Comparison of ENCODE assay signal across 28 cellular contexts in the genomic region with DNA sequence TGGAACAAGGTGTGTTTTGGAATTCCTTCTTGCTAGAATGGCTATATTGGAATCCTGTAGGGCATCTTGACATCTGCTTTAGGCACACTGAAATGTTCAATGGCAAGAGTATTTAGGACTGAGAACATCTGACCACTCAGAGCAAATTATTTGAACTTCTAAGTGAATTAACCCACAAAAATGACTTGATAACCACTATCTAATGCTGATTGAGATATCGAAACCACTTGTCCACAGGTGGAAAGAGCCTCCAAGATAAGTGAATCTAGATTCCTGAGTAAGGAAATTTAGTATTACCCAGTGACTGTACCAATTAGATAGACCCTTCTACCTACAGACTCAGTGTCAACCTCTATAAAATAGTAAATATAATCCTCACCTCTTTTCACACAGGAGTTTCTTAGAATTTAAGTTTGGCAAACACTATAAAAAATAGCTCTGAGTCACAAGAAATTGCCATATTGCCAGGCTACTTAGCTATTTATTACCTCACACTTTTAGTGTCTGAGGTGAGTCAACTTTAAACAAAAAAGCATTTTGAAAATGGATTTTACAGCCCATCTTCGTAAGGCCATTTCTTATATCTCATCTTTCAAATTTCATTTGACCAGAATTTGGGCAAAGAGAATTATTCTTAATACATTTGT.
A peak's percentile ranks its signal among the peaks of the same experiment; 100 is the strongest.
DNase-seq lines count a peak whose midpoint lies in the region; ATAC-seq, FAIRE-seq and TF ChIP-seq lines count a peak whose summit lies in the region.
"Had no signal": no experiment of that assay in that cellular context is flagged by ENCODE, and none has a peak within 500 bp of the region (broad histone marks: within the 10 kb centered on the region; RNA-seq: fewer than 3 reads in every experiment).

No MANE protein-coding gene starts in this region.

- H3F3A ChIP-seq in neural progenitor cell (ENCODE audit: low read depth) = peaks cover 4% of the 10 kb centered on the region

- intact Hi-C loops in Right ventricle myocardium inferior (cut with DNase I) = no loop called here

- H3K27me3 Mint-ChIP-seq in astrocyte (ENCODE audit: low read depth, unreplicated experiment) = no peaks in the 10 kb centered on the region
- no peaks in the 10 kb centered on the region for H3K27me3 Mint-ChIP-seq in neural progenitor cell (ENCODE audit: insufficient read depth, low read depth)
- H3K27me3 Mint-ChIP-seq: activated CD8-positive, alpha-beta memory T cell treated with anti-CD3 and anti-CD28 coated beads, Interleukin-2, amount 10 ng/mL, durations not matched to agents 7 days and 5 days; activated naive CD8-positive, alpha-beta T cell treated with anti-CD3 and anti-CD28 coated beads, Interleukin-2, amount 50 U/mL, for 24 hours; stimulated activated naive CD8-positive, alpha-beta T cell treated with anti-CD3 and anti-CD28 coated beads, Interleukin-15, Interleukin-2, amounts not matched to agents 100 ng/mL and 50 ng/mL, for 24 hours had no signal

- H3K4me2 ChIP-seq in astrocyte (ENCODE audit: low read length) (peak overlapping the region; percentile 74), neural progenitor cell (no peak overlapping the region)
- H3K4me2 ChIP-seq: BLaER1 treated with 17β-estradiol and CSF1 and Interleukin-3, amounts not matched to agents 10 nM and 100 nM; GM23338 had no signal

- H3K9me3 ChIP-seq in astrocyte (ENCODE audit: insufficient read depth, low read depth, low read length) (no peaks in the 10 kb centered on the region), neural progenitor cell (ENCODE audit: low read depth) (no peaks in the 10 kb centered on the region)
- H3K9me3 ChIP-seq: BLaER1 treated with 17β-estradiol and CSF1 and Interleukin-3, amounts not matched to agents 10 nM and 100 nM; heart right ventricle; pancreas had no signal

- no peak overlapping the region for H3K4me3 Mint-ChIP-seq in astrocyte (ENCODE audit: unreplicated experiment)
- no peak overlapping the region for H3K4me3 Mint-ChIP-seq in neural progenitor cell
- H3K4me3 Mint-ChIP-seq: activated CD8-positive, alpha-beta memory T cell treated with anti-CD3 and anti-CD28 coated beads, Interleukin-2, amount 10 ng/mL, durations not matched to agents 7 days and 5 days; activated naive CD8-positive, alpha-beta T cell treated with anti-CD3 and anti-CD28 coated beads, Interleukin-2, amount 50 U/mL, for 24 hours; GM23338; immature natural killer cell; stimulated activated naive CD8-positive, alpha-beta T cell treated with anti-CD3 and anti-CD28 coated beads, Interleukin-15, Interleukin-2, amounts not matched to agents 100 ng/mL and 50 ng/mL, for 24 hours had no signal

- H3K9ac ChIP-seq in astrocyte (ENCODE audit: low read length) (peak overlapping the region; percentile 47), neural progenitor cell (no peak overlapping the region)
- H3K9ac ChIP-seq: BLaER1 treated with 17β-estradiol and CSF1 and Interleukin-3, amounts not matched to agents 10 nM and 100 nM had no signal

- H3K36me3 Mint-ChIP-seq in astrocyte (ENCODE audit: low read depth, unreplicated experiment) (no peaks in the 10 kb centered on the region), neural progenitor cell (no peaks in the 10 kb centered on the region)
- H3K36me3 Mint-ChIP-seq: activated CD8-positive, alpha-beta memory T cell treated with anti-CD3 and anti-CD28 coated beads, Interleukin-2, amount 10 ng/mL, durations not matched to agents 7 days and 5 days had no signal

- H3K79me2 ChIP-seq in astrocyte (ENCODE audit: insufficient read depth, low read length) (no peaks in the 10 kb centered on the region), neural progenitor cell (ENCODE audit: low read depth) (no peaks in the 10 kb centered on the region)

- H2AFZ ChIP-seq in astrocyte (ENCODE audit: low read depth, low read length) (no peak overlapping the region), neural progenitor cell (replicated peaks) (no peak overlapping the region)
- H2AFZ ChIP-seq: GM23338 had no signal

- H3K4me1 Mint-ChIP-seq in astrocyte (ENCODE audit: low read depth, unreplicated experiment) (peaks cover 22% of the 10 kb centered on the region), neural progenitor cell (peaks cover 49% of the 10 kb centered on the region)

- no peaks in the 10 kb centered on the region for H3K27me3 ChIP-seq in astrocyte (ENCODE audit: insufficient read depth, low read length)
- H3K27me3 ChIP-seq in neural progenitor cell = no peaks in the 10 kb centered on the region
- H3K27me3 ChIP-seq: BLaER1 treated with 17β-estradiol and CSF1 and Interleukin-3, amounts not matched to agents 10 nM and 100 nM; heart right ventricle; pancreas had no signal

- H3K27ac ChIP-seq in astrocyte (ENCODE audit: low read depth, low read length) = peak overlapping the region; percentile 77
- H3K27ac ChIP-seq in neural progenitor cell = no peak overlapping the region
- H3K27ac ChIP-seq: BLaER1 treated with 17β-estradiol and CSF1 and Interleukin-3, amounts not matched to agents 10 nM and 100 nM; heart right ventricle; pancreas had no signal

- peak; percentile 64 for DNase-seq in A172 (ENCODE audit: low spot score)
- DNase-seq in HS-5 (ENCODE audit: low read depth) = peak; percentile 48
- DNase-seq in astrocyte (ENCODE audit: low read depth) = peak; percentile 75
- DNase-seq in glomerular visceral epithelial cell (ENCODE audit: extremely low spot score) = peak; percentile 29
- DNase-seq in Right ventricle myocardium inferior (ENCODE audit: missing footprints) = no peak
- DNase-seq in NCI-H2107 (lab: John Stamatoyannopoulos, UW) = no peak
- no peak for DNase-seq in HTR-8/SVneo (ENCODE audit: insufficient read length, low spot score)
- no peak for DNase-seq in neural progenitor cell (ENCODE audit: low spot score)
- DNase-seq: 8988T; activated CD4-positive, alpha-beta T cell treated with anti-CD3 and anti-CD28 coated beads for 4 hours; activated CD8-positive, alpha-beta memory T cell treated with anti-CD3 and anti-CD28 coated beads, Interleukin-2, amount 10 ng/mL, durations not matched to agents 7 days and 5 days; activated naive CD8-positive, alpha-beta T cell treated with anti-CD3 and anti-CD28 coated beads, Interleukin-2, amount 50 U/mL, for 24 hours; effector CD8-positive, alpha-beta T cell; GF-D8; heart right ventricle; immature natural killer cell; MV-4-11; NCI-H187; NK-92 treated with Interleukin-12 subunit alpha and Interleukin-12 subunit beta, amount 100 ng/mL, for 24 hours; pancreas; RPMI8226; stimulated activated CD4-positive, alpha-beta T cell treated with anti-CD3 and anti-CD28 coated beads, Interleukin-1b, Interleukin-23, amount 100 ng/mL, for 48 hours; trophoblast cell had no signal

- H3K27ac Mint-ChIP-seq in astrocyte (ENCODE audit: unreplicated experiment) (no peak overlapping the region), neural progenitor cell (no peak overlapping the region)
- H3K27ac Mint-ChIP-seq: activated CD8-positive, alpha-beta memory T cell treated with anti-CD3 and anti-CD28 coated beads, Interleukin-2, amount 10 ng/mL, durations not matched to agents 7 days and 5 days; activated naive CD8-positive, alpha-beta T cell treated with anti-CD3 and anti-CD28 coated beads, Interleukin-2, amount 50 U/mL, for 24 hours; GM23338; immature natural killer cell; stimulated activated naive CD8-positive, alpha-beta T cell treated with anti-CD3 and anti-CD28 coated beads, Interleukin-15, Interleukin-2, amounts not matched to agents 100 ng/mL and 50 ng/mL, for 24 hours had no signal

- H4K20me1 ChIP-seq in astrocyte (ENCODE audit: insufficient read depth, low read length) = no peaks in the 10 kb centered on the region
- H4K20me1 ChIP-seq in neural progenitor cell (ENCODE audit: low read depth) = no peaks in the 10 kb centered on the region
- H4K20me1 ChIP-seq: BLaER1 treated with 17β-estradiol and CSF1 and Interleukin-3, amounts not matched to agents 10 nM and 100 nM had no signal

- no peak overlapping the region for H3K4me3 ChIP-seq in astrocyte (ENCODE audit: insufficient read depth, low read depth, low read length)
- no peak overlapping the region for H3K4me3 ChIP-seq in neural progenitor cell
- H3K4me3 ChIP-seq: BLaER1 treated with 17β-estradiol and CSF1 and Interleukin-3, amounts not matched to agents 10 nM and 100 nM; GM23338; heart right ventricle; lung; pancreas had no signal

- no peak for TF ChIP-seq CTCF in astrocyte (IDR thresholded peaks at IDR 0.05; ENCODE audit: insufficient read depth, low read depth, low read length)
- no peak for TF ChIP-seq CTCF in neural progenitor cell (IDR thresholded peaks at IDR 0.05)

- FAIRE-seq in astrocyte (lab: Jason Lieb, UNC) = no peak
- no peak for FAIRE-seq in HTR-8/SVneo (lab: Jason Lieb, UNC)
- FAIRE-seq: TTC549 had no signal

- H3K36me3 ChIP-seq in astrocyte (ENCODE audit: insufficient read depth, low read length) (no peaks in the 10 kb centered on the region), neural progenitor cell (no peaks in the 10 kb centered on the region)
- H3K36me3 ChIP-seq: heart right ventricle, pancreas had no signal

- H3K4me1 ChIP-seq in astrocyte (ENCODE audit: insufficient read depth, low read length) (peaks cover 44% of the 10 kb centered on the region), neural progenitor cell (peaks cover 22% of the 10 kb centered on the region)

- no peak for ATAC-seq in Right ventricle myocardium inferior
- ATAC-seq: activated CD8-positive, alpha-beta memory T cell treated with anti-CD3 and anti-CD28 coated beads, Interleukin-2, amount 10 ng/mL, durations not matched to agents 7 days and 5 days; activated naive CD8-positive, alpha-beta T cell treated with anti-CD3 and anti-CD28 coated beads, Interleukin-2, amount 50 U/mL, for 24 hours; GM23338; heart right ventricle; pancreas had no signal

- H3K9me3 Mint-ChIP-seq in astrocyte (ENCODE audit: unreplicated experiment) = no peaks in the 10 kb centered on the region
- peaks cover 4% of the 10 kb centered on the region for H3K9me3 Mint-ChIP-seq in neural progenitor cell
- H3K9me3 Mint-ChIP-seq: activated naive CD8-positive, alpha-beta T cell treated with anti-CD3 and anti-CD28 coated beads, Interleukin-2, amount 50 U/mL, for 24 hours; GM23338; immature natural killer cell; stimulated activated naive CD8-positive, alpha-beta T cell treated with anti-CD3 and anti-CD28 coated beads, Interleukin-15, Interleukin-2, amounts not matched to agents 100 ng/mL and 50 ng/mL, for 24 hours had no signal

Comparison
In these comparisons a context has a peak if more than half of its experiments do, and no peak if none do; other contexts are left out.
1. DNase-seq: peak in A172 (single experiment), HS-5 (single experiment), astrocyte (single experiment) and glomerular visceral epithelial cell (single experiment); none in Right ventricle myocardium inferior (single experiment), NCI-H2107 (single experiment), HTR-8/SVneo (single experiment) and neural progenitor cell (single experiment).